19 cellular contexts compared by ENCODE assay signal in the genomic region with DNA sequence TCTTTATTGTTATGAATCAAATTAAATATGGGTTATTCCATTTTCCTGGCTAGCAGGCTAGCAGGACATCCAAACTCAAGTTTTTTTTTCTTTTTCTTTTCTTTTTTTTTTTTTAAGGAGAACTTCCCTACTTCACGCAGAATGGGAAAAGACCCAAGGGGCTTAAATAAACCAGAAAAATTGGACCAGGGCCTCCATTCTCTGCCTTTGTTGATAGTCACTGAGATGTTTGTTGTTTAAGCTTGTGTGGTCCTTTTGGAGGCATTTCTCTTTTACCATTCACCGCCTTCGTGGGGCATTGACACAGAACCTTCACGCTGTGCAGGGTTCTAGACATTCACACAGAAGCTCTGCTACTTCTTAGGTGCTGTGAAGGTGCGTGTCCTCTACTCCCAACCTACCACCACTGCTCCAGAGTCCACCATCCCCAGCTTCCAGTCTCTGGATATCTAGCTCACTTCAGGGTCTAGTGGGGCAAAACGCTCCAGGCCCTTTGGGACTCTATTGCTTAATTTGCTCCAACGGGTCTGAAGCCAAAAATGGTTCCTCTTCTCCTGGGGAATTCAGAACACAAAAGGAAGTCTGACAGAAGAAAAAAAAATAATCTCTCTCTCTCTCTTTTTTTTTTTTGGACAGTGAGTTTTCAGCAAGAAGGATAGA.
"Had no signal": no experiment of that assay in that cellular context is flagged by ENCODE, and none has a peak within 500 bp of the region (broad histone marks: within the 10 kb centered on the region; RNA-seq: fewer than 3 reads in every experiment).

No MANE protein-coding gene starts in this region.

- H3K4me1 ChIP-seq: colonic mucosa had no signal

- H3K4me2 ChIP-seq: hepatocyte had no signal

- ATAC-seq: activated naive CD4-positive, alpha-beta T cell treated with anti-CD3 and anti-CD28 coated beads, Interleukin-2, amount 50 U/mL, for 72 hours; gastroesophageal sphincter; lower lobe of right lung; naive thymus-derived CD4-positive, alpha-beta T cell had no signal

- FAIRE-seq: bronchial epithelial cell, endothelial cell of umbilical vein had no signal

- H3K4me1 Mint-ChIP-seq: naive thymus-derived CD4-positive, alpha-beta T cell had no signal

- H3K9me3 Mint-ChIP-seq: activated naive CD4-positive, alpha-beta T cell treated with anti-CD3 and anti-CD28 coated beads, Interleukin-2, amount 50 U/mL, for 72 hours; activated T-cell treated with anti-CD3 and anti-CD28 coated beads, Interleukin-2, amount 50 U/mL, for 24 hours; naive thymus-derived CD4-positive, alpha-beta T cell had no signal

- H3K4me3 ChIP-seq: colonic mucosa, gastroesophageal sphincter, hepatocyte, lower lobe of right lung, prostate gland, stomach, tibial artery had no signal

- H3K36me3 ChIP-seq: colonic mucosa, gastroesophageal sphincter, lower lobe of right lung, prostate gland, stomach, tibial artery had no signal

- H3K27ac Mint-ChIP-seq: activated naive CD4-positive, alpha-beta T cell treated with anti-CD3 and anti-CD28 coated beads, Interleukin-2, amount 50 U/mL, for 72 hours; activated T-cell treated with anti-CD3 and anti-CD28 coated beads, Interleukin-2, amount 50 U/mL, for 24 hours; naive thymus-derived CD4-positive, alpha-beta T cell had no signal

- H3K9me3 ChIP-seq: colonic mucosa, gastroesophageal sphincter, lower lobe of right lung, prostate gland, stomach, tibial artery had no signal

- DNase-seq: activated CD4-positive, alpha-beta T cell treated with anti-CD3 and anti-CD28 coated beads, Interleukin-2, amount 50 U/mL, for 1 hour; activated effector memory CD4-positive, alpha-beta T cell treated with anti-CD3 and anti-CD28 coated beads, Interleukin-2, amount 50 U/mL, for 16 hours; activated T-cell treated with anti-CD3 and anti-CD28 coated beads, Interleukin-2, amount 50 U/mL, for 24 hours; anterior cingulate cortex; colonic mucosa; kidney glomerular epithelial cell; lower lobe of right lung; naive thymus-derived CD4-positive, alpha-beta T cell; stimulated activated CD4-positive, alpha-beta T cell treated with anti-CD3 and anti-CD28 coated beads, Interleukin-15, amount 100 ng/mL, for 24 hours; stimulated activated CD4-positive, alpha-beta T cell treated with anti-CD3 and anti-CD28 coated beads, Interleukin-4, amount 100 ng/mL, for 24 hours; stomach; T-helper 2 cell; tibial artery had no signal

- H2AFZ ChIP-seq: hepatocyte had no signal

- H3K27ac ChIP-seq: colonic mucosa, hepatocyte, lower lobe of right lung, prostate gland had no signal

- H3K27me3 ChIP-seq: colonic mucosa, gastroesophageal sphincter, hepatocyte, stomach, tibial artery had no signal

- H3K36me3 Mint-ChIP-seq: activated naive CD4-positive, alpha-beta T cell treated with anti-CD3 and anti-CD28 coated beads, Interleukin-2, amount 50 U/mL, for 72 hours; naive thymus-derived CD4-positive, alpha-beta T cell had no signal

- H3K79me2 ChIP-seq: hepatocyte had no signal

- H3K4me3 Mint-ChIP-seq: activated T-cell treated with anti-CD3 and anti-CD28 coated beads, Interleukin-2, amount 50 U/mL, for 24 hours; naive thymus-derived CD4-positive, alpha-beta T cell had no signal

- H3K27me3 Mint-ChIP-seq: activated T-cell treated with anti-CD3 and anti-CD28 coated beads, Interleukin-2, amount 50 U/mL, for 24 hours had no signal
